19 cellular contexts compared by ENCODE assay signal in the genomic region with DNA sequence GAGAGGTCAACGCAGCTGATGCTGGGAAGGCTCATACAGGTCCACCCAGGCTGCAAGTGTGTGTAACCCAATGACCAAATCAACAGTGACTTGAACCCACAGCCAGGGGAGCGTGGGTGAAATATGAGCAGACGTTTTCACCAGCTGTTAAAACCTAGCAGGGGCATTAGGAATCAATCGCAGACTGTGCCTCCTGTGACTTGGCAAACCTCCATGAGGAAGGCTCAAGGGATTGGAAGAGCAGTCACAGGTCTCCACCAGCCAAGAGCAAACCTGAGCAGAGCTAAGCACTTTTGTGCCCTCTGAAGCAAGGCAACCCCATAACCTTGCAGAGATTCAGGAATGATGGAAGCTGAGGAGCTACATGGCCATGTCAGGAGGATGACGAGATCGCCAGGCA. TPM values are rescaled to one million over a fixed set of nuclear protein-coding genes. Genes with fewer than 3 reads are reported as not detected.
"Had no signal": no experiment of that assay in that cellular context is flagged by ENCODE, and none has a peak within 500 bp of the region (broad histone marks: within the 10 kb centered on the region; RNA-seq: fewer than 3 reads in every experiment).

No MANE protein-coding gene starts in this region.

- H3K36me3 ChIP-seq: brain microvascular endothelial cell, right lobe of liver, suprapubic skin had no signal

- H3K4me1 ChIP-seq: psoas muscle, right lobe of liver, suprapubic skin had no signal

- H3K27me3 Mint-ChIP-seq: activated CD8-positive, alpha-beta T cell treated with anti-CD3 and anti-CD28 coated beads for 36 hours; dendritic cell treated with granulocyte-macrophage colony-stimulating factor and Interleukin-4, amounts not matched to agents 40 ng/mL and 50 ng/mL, for 4 days; stimulated activated naive CD8-positive, alpha-beta T cell treated with anti-CD3 and anti-CD28 coated beads, Interleukin-15, Interleukin-2, amounts not matched to agents 100 ng/mL and 50 ng/mL, for 24 hours had no signal

- H3K9me3 Mint-ChIP-seq: activated CD8-positive, alpha-beta T cell treated with anti-CD3 and anti-CD28 coated beads for 36 hours; dendritic cell treated with granulocyte-macrophage colony-stimulating factor and Interleukin-4, amounts not matched to agents 40 ng/mL and 50 ng/mL, for 4 days; stimulated activated naive CD8-positive, alpha-beta T cell treated with anti-CD3 and anti-CD28 coated beads, Interleukin-15, Interleukin-2, amounts not matched to agents 100 ng/mL and 50 ng/mL, for 24 hours; type B pancreatic cell; WTC11 had no signal

- H3K27ac ChIP-seq: brain microvascular endothelial cell, foreskin keratinocyte, psoas muscle, right lobe of liver, suprapubic skin had no signal

- H3K36me3 Mint-ChIP-seq: type B pancreatic cell, WTC11 had no signal

- H3K9me3 ChIP-seq: psoas muscle, right lobe of liver, suprapubic skin had no signal

- H3K4me3 Mint-ChIP-seq: activated CD8-positive, alpha-beta T cell treated with anti-CD3 and anti-CD28 coated beads for 36 hours; dendritic cell treated with granulocyte-macrophage colony-stimulating factor and Interleukin-4, amounts not matched to agents 40 ng/mL and 50 ng/mL, for 4 days; stimulated activated naive CD8-positive, alpha-beta T cell treated with anti-CD3 and anti-CD28 coated beads, Interleukin-15, Interleukin-2, amounts not matched to agents 100 ng/mL and 50 ng/mL, for 24 hours; type B pancreatic cell; WTC11 had no signal

- H3K4me3 ChIP-seq: psoas muscle, right lobe of liver, smooth muscle cell, suprapubic skin had no signal

- DNase-seq: activated CD4-positive, alpha-beta T cell treated with anti-CD3 and anti-CD28 coated beads for 4 hours; activated CD8-positive, alpha-beta T cell treated with anti-CD3 and anti-CD28 coated beads for 36 hours; activated T-cell treated with anti-CD3 and anti-CD28 coated beads, Interleukin-2, amount 50 U/mL, for 48 hours; anterior cingulate cortex; brain microvascular endothelial cell; cerebellar nuclear complex; effector memory CD4-positive, alpha-beta T cell; foreskin keratinocyte; kidney glomerular epithelial cell; psoas muscle; right lobe of liver; stimulated activated CD4-positive, alpha-beta T cell treated with anti-CD3 and anti-CD28 coated beads, Interleukin-4, amount 100 ng/mL, for 4 hours; stimulated activated CD8-positive, alpha-beta memory T cell treated with anti-CD3 and anti-CD28 coated beads, Interleukin-4, amount 100 ng/mL, for 48 hours had no signal

- H3K27ac Mint-ChIP-seq: activated CD8-positive, alpha-beta T cell treated with anti-CD3 and anti-CD28 coated beads for 36 hours; dendritic cell treated with granulocyte-macrophage colony-stimulating factor and Interleukin-4, amounts not matched to agents 40 ng/mL and 50 ng/mL, for 4 days; stimulated activated naive CD8-positive, alpha-beta T cell treated with anti-CD3 and anti-CD28 coated beads, Interleukin-15, Interleukin-2, amounts not matched to agents 100 ng/mL and 50 ng/mL, for 24 hours; type B pancreatic cell; WTC11 had no signal

- H3K27me3 ChIP-seq: brain microvascular endothelial cell, foreskin keratinocyte, right lobe of liver, suprapubic skin had no signal

- ATAC-seq: activated CD8-positive, alpha-beta T cell treated with anti-CD3 and anti-CD28 coated beads for 36 hours; foreskin keratinocyte; psoas muscle; right lobe of liver; WTC11 had no signal

RNA-seq across cellular contexts. Expression of a gene that starts 25.5 kb away (rescaled TPM):
- total RNA-seq: activated CD8-positive, alpha-beta T cell treated with anti-CD3 and anti-CD28 coated beads for 36 hours; psoas muscle; WTC11 had no signal
